ENCODE assay signal across 14 cellular contexts in the genomic region with DNA sequence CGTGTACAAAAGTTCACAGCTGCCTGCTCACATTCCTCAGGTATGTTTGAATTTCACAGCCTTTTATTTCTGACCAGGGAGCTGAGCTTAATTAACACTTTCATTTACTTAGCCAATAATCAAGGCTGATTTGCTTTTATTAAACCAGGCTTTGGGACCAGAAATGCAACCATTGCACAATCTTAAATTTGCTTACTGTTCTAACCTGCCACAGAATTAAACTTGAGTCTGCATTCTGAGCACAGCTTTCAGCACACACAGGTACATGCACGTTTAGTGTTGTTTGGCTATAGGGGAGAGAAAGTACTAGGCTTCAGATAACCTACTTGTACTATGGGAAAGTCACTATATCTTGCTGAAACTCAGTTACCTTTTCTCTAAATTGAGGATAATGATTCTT.
A peak's percentile ranks its signal among the peaks of the same experiment; 100 is the strongest.
DNase-seq lines count a peak whose midpoint lies in the region; ATAC-seq and TF ChIP-seq lines count a peak whose summit lies in the region.
"Had no signal": no experiment of that assay in that cellular context is flagged by ENCODE, and none has a peak within 500 bp of the region (broad histone marks: within the 10 kb centered on the region; RNA-seq: fewer than 3 reads in every experiment).

No MANE protein-coding gene starts in this region.

- peak overlapping the region; percentile 26 for H3K27ac Mint-ChIP-seq in dendritic cell treated with granulocyte-macrophage colony-stimulating factor and Interleukin-4, amounts not matched to agents 40 ng/mL and 50 ng/mL, for 4 days
- H3K27ac Mint-ChIP-seq: CD8-positive, alpha-beta T cell; GM23338; H9 had no signal

- H2AFZ ChIP-seq in parathyroid adenoma: no peak overlapping the region
- H2AFZ ChIP-seq: GM23338 had no signal

- intact Hi-C loops in dendritic cell treated with granulocyte-macrophage colony-stimulating factor and Interleukin-4, amounts not matched to agents 40 ng/mL and 50 ng/mL, for 4 days (cut with micrococcal nuclease): no loop called here

- peaks cover 3% of the 10 kb centered on the region for H3K27me3 Mint-ChIP-seq in dendritic cell treated with granulocyte-macrophage colony-stimulating factor and Interleukin-4, amounts not matched to agents 40 ng/mL and 50 ng/mL, for 4 days

- TF ChIP-seq CTCF in parathyroid adenoma (IDR thresholded peaks at IDR 0.05): no peak

- H3K27ac ChIP-seq in parathyroid adenoma: no peak overlapping the region

- no peak for ATAC-seq in GM18861 (IDR thresholded peaks at IDR 0.05; ENCODE audit: unreplicated experiment)
- ATAC-seq in GM19467 (IDR thresholded peaks at IDR 0.05; ENCODE audit: unreplicated experiment): no peak
- ATAC-seq: CD8-positive, alpha-beta T cell; GM23338; HCT116 had no signal

- H3K79me2 ChIP-seq in parathyroid adenoma: no peaks in the 10 kb centered on the region

- H3K9ac ChIP-seq in parathyroid adenoma: no peak overlapping the region

- no peaks in the 10 kb centered on the region for H3K9me3 Mint-ChIP-seq in dendritic cell treated with granulocyte-macrophage colony-stimulating factor and Interleukin-4, amounts not matched to agents 40 ng/mL and 50 ng/mL, for 4 days
- H3K9me3 Mint-ChIP-seq: CD8-positive, alpha-beta T cell; GM23338; H9 had no signal

- no peak overlapping the region for H3K4me3 ChIP-seq in parathyroid adenoma (ENCODE audit: low read depth, low read length)
- H3K4me3 ChIP-seq: GM23338 had no signal

- H3K4me1 ChIP-seq in parathyroid adenoma: no peaks in the 10 kb centered on the region
- H3K4me1 ChIP-seq: Caco-2 had no signal

- DNase-seq in OCI-M1 (lab: John Stamatoyannopoulos, UW) (peak; percentile 9), NCI-H187 treated with DMSO at 0.1 percent for 48 hours (lab: John Stamatoyannopoulos, UW) (no peak)
- DNase-seq: C1 segment of cervical spinal cord; Caco-2; CD8-positive, alpha-beta T cell; DMS153; DND-41; H9 had no signal

- H3K4me2 ChIP-seq in parathyroid adenoma (ENCODE audit: low read length): peak overlapping the region; percentile 25
- H3K4me2 ChIP-seq: GM23338 had no signal

- peaks cover 27% of the 10 kb centered on the region for H3K4me1 Mint-ChIP-seq in dendritic cell treated with granulocyte-macrophage colony-stimulating factor and Interleukin-4, amounts not matched to agents 40 ng/mL and 50 ng/mL, for 4 days (ENCODE audit: low read depth)

- no peaks in the 10 kb centered on the region for H3K27me3 ChIP-seq in parathyroid adenoma (ENCODE audit: control insufficient read depth, insufficient read depth, low read length)

- no peaks in the 10 kb centered on the region for H3K9me3 ChIP-seq in parathyroid adenoma (ENCODE audit: control insufficient read depth, low read length)
- H3K9me3 ChIP-seq: Caco-2 had no signal

- no peaks in the 10 kb centered on the region for H3K36me3 ChIP-seq in parathyroid adenoma (ENCODE audit: control insufficient read depth, insufficient read depth, low read length)

- H3K36me3 Mint-ChIP-seq in dendritic cell treated with granulocyte-macrophage colony-stimulating factor and Interleukin-4, amounts not matched to agents 40 ng/mL and 50 ng/mL, for 4 days (ENCODE audit: low read depth): no peaks in the 10 kb centered on the region
- H3K36me3 Mint-ChIP-seq: CD8-positive, alpha-beta T cell had no signal

- no peak overlapping the region for H3K4me3 Mint-ChIP-seq in dendritic cell treated with granulocyte-macrophage colony-stimulating factor and Interleukin-4, amounts not matched to agents 40 ng/mL and 50 ng/mL, for 4 days
- H3K4me3 Mint-ChIP-seq: CD8-positive, alpha-beta T cell; GM23338; H9 had no signal
